1 cellular context compared by ENCODE assay signal in the genomic region with DNA sequence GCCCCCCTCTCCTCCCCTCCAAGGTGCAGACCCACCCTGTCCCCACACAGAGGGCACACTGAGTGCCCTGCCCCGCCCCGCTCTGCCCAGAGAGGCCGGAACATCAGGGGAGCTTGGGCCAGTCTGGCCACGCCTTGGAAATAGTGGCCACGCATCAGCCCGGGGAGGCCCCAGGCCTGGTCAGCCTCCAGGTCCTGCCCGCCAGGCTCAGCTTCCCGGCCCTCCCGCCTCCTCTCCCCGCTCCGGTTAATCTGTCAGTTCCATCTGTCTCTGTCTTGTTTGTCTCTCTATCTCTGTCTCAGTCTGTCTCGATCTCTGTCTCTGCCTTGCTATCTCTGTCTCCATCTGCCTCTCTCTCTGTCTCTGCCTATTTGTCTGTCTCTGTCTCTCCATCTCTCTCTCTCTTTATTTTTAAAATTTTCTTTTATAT.
TF ChIP-seq lines count a peak whose summit lies in the region.

No MANE protein-coding gene starts in this region.

TF ChIP-seq in K562, 482 proteins besides CTCF, POLR2A, EP300 and RAD21 (continued from another document and continues in another):
- TF ChIP-seq, protein P1, sequence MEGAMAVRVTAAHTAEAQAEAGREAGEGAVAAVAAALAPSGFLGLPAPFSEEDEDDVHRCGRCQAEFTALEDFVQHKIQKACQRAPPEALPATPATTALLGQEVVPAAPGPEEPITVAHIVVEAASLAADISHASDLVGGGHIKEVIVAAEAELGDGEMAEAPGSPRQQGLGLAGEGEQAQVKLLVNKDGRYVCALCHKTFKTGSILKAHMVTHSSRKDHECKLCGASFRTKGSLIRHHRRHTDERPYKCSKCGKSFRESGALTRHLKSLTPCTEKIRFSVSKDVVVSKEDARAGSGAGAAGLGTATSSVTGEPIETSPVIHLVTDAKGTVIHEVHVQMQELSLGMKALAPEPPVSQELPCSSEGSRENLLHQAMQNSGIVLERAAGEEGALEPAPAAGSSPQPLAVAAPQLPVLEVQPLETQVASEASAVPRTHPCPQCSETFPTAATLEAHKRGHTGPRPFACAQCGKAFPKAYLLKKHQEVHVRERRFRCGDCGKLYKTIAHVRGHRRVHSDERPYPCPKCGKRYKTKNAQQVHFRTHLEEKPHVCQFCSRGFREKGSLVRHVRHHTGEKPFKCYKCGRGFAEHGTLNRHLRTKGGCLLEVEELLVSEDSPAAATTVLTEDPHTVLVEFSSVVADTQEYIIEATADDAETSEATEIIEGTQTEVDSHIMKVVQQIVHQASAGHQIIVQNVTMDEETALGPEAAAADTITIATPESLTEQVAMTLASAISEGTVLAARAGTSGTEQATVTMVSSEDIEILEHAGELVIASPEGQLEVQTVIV (CRISPR knock-in tag; IDR thresholded peaks at IDR 0.05; ENCODE audit: borderline replicate concordance), result no peak
- TF ChIP-seq PRPF4 (IDR thresholded peaks at IDR 0.05; ENCODE audit: insufficient read depth, low read depth, low read length, poor library complexity, severe bottlenecking), result no peak
- no peak for TF ChIP-seq ZNF75A (CRISPR knock-in tag; IDR thresholded peaks at IDR 0.05)
- peak; percentile 46; the same call in 1 of the 2 replicates for TF ChIP-seq EP400 (IDR thresholded peaks at IDR 0.05)
- TF ChIP-seq POLR2AphosphoS5 (IDR thresholded peaks at IDR 0.05; ENCODE audit: control insufficient read depth, insufficient read depth, low read depth, low read length), result no peak
- no peak for TF ChIP-seq ZNF263 (CRISPR knock-in tag; IDR thresholded peaks at IDR 0.05; ENCODE audit: borderline replicate concordance)
- TF ChIP-seq RBM34 (IDR thresholded peaks at IDR 0.05; ENCODE audit: borderline replicate concordance, insufficient read depth, low read length), result no peak
- TF ChIP-seq, protein P2, sequence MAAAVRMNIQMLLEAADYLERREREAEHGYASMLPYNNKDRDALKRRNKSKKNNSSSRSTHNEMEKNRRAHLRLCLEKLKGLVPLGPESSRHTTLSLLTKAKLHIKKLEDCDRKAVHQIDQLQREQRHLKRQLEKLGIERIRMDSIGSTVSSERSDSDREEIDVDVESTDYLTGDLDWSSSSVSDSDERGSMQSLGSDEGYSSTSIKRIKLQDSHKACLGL (CRISPR knock-in tag; IDR thresholded peaks at IDR 0.05; ENCODE audit: borderline replicate concordance, poor library complexity, severe bottlenecking), result no peak
- TF ChIP-seq SRSF3 (IDR thresholded peaks at IDR 0.05; ENCODE audit: insufficient read depth, low read length), result no peak
- peak; percentile 59 for TF ChIP-seq ZFX (CRISPR knock-in tag; IDR thresholded peaks at IDR 0.05)
- TF ChIP-seq, protein P3, sequence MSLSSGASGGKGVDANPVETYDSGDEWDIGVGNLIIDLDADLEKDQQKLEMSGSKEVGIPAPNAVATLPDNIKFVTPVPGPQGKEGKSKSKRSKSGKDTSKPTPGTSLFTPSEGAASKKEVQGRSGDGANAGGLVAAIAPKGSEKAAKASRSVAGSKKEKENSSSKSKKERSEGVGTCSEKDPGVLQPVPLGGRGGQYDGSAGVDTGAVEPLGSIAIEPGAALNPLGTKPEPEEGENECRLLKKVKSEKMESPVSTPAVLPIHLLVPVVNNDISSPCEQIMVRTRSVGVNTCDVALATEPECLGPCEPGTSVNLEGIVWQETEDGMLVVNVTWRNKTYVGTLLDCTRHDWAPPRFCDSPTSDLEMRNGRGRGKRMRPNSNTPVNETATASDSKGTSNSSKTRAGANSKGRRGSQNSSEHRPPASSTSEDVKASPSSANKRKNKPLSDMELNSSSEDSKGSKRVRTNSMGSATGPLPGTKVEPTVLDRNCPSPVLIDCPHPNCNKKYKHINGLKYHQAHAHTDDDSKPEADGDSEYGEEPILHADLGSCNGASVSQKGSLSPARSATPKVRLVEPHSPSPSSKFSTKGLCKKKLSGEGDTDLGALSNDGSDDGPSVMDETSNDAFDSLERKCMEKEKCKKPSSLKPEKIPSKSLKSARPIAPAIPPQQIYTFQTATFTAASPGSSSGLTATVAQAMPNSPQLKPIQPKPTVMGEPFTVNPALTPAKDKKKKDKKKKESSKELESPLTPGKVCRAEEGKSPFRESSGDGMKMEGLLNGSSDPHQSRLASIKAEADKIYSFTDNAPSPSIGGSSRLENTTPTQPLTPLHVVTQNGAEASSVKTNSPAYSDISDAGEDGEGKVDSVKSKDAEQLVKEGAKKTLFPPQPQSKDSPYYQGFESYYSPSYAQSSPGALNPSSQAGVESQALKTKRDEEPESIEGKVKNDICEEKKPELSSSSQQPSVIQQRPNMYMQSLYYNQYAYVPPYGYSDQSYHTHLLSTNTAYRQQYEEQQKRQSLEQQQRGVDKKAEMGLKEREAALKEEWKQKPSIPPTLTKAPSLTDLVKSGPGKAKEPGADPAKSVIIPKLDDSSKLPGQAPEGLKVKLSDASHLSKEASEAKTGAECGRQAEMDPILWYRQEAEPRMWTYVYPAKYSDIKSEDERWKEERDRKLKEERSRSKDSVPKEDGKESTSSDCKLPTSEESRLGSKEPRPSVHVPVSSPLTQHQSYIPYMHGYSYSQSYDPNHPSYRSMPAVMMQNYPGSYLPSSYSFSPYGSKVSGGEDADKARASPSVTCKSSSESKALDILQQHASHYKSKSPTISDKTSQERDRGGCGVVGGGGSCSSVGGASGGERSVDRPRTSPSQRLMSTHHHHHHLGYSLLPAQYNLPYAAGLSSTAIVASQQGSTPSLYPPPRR (CRISPR knock-in tag; IDR thresholded peaks at IDR 0.05; ENCODE audit: borderline replicate concordance), result no peak
- TF ChIP-seq, protein P4, sequence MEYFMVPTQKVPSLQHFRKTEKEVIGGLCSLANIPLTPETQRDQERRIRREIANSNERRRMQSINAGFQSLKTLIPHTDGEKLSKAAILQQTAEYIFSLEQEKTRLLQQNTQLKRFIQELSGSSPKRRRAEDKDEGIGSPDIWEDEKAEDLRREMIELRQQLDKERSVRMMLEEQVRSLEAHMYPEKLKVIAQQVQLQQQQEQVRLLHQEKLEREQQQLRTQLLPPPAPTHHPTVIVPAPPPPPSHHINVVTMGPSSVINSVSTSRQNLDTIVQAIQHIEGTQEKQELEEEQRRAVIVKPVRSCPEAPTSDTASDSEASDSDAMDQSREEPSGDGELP (CRISPR knock-in tag; IDR thresholded peaks at IDR 0.05; ENCODE audit: borderline replicate concordance), result peak; percentile 15; the same call in 1 of the 2 replicates
- TF ChIP-seq ARNT (IDR thresholded peaks at IDR 0.05), result no peak
- TF ChIP-seq RHOXF2B (CRISPR knock-in tag; conservative IDR thresholded peaks at IDR 0.05), result no peak
- TF ChIP-seq, protein P5, sequence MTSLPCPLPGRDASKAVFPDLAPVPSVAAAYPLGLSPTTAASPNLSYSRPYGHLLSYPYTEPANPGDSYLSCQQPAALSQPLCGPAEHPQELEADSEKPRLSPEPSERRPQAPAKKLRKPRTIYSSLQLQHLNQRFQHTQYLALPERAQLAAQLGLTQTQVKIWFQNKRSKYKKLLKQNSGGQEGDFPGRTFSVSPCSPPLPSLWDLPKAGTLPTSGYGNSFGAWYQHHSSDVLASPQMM (CRISPR knock-in tag; IDR thresholded peaks at IDR 0.05), result no peak
- TF ChIP-seq BDP1 (IDR thresholded peaks at IDR 0.05; ENCODE audit: insufficient read depth, insufficient read length), result no peak
- TF ChIP-seq NFIC (IDR thresholded peaks at IDR 0.05), result peak; percentile 69
- no peak for TF ChIP-seq YY1 (IDR thresholded peaks at IDR 0.05; ENCODE audit: borderline replicate concordance in 1 of 3, control insufficient read depth in 1 of 3, extremely low read depth in 1 of 3, insufficient read depth in 3 of 3, insufficient read length in 1 of 3, insufficient replicate concordance in 2 of 3, low read depth in 1 of 3, low read length in 2 of 3)
- TF ChIP-seq, protein P6, sequence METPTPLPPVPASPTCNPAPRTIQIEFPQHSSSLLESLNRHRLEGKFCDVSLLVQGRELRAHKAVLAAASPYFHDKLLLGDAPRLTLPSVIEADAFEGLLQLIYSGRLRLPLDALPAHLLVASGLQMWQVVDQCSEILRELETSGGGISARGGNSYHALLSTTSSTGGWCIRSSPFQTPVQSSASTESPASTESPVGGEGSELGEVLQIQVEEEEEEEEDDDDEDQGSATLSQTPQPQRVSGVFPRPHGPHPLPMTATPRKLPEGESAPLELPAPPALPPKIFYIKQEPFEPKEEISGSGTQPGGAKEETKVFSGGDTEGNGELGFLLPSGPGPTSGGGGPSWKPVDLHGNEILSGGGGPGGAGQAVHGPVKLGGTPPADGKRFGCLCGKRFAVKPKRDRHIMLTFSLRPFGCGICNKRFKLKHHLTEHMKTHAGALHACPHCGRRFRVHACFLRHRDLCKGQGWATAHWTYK (CRISPR knock-in tag; IDR thresholded peaks at IDR 0.05), result 0 out of 2 replicates have a peak, but pooled peaks have one; percentile 28
- TF ChIP-seq TCF7 (IDR thresholded peaks at IDR 0.05; ENCODE audit: borderline replicate concordance), result no peak
- no peak for TF ChIP-seq POU5F1 (IDR thresholded peaks at IDR 0.05; ENCODE audit: borderline replicate concordance, low read depth, low read length, partially characterized antibody)
- no peak for TF ChIP-seq HDGF (IDR thresholded peaks at IDR 0.05)
- peak; percentile 82 for TF ChIP-seq ADNP (tag; IDR thresholded peaks at IDR 0.05)
- no peak for TF ChIP-seq RBM22 (IDR thresholded peaks at IDR 0.05; ENCODE audit: low read depth, low read length, poor library complexity, severe bottlenecking)
- TF ChIP-seq, protein P7, sequence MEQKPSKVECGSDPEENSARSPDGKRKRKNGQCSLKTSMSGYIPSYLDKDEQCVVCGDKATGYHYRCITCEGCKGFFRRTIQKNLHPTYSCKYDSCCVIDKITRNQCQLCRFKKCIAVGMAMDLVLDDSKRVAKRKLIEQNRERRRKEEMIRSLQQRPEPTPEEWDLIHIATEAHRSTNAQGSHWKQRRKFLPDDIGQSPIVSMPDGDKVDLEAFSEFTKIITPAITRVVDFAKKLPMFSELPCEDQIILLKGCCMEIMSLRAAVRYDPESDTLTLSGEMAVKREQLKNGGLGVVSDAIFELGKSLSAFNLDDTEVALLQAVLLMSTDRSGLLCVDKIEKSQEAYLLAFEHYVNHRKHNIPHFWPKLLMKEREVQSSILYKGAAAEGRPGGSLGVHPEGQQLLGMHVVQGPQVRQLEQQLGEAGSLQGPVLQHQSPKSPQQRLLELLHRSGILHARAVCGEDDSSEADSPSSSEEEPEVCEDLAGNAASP (IDR thresholded peaks at IDR 0.05), result no peak
- TF ChIP-seq, protein P8, sequence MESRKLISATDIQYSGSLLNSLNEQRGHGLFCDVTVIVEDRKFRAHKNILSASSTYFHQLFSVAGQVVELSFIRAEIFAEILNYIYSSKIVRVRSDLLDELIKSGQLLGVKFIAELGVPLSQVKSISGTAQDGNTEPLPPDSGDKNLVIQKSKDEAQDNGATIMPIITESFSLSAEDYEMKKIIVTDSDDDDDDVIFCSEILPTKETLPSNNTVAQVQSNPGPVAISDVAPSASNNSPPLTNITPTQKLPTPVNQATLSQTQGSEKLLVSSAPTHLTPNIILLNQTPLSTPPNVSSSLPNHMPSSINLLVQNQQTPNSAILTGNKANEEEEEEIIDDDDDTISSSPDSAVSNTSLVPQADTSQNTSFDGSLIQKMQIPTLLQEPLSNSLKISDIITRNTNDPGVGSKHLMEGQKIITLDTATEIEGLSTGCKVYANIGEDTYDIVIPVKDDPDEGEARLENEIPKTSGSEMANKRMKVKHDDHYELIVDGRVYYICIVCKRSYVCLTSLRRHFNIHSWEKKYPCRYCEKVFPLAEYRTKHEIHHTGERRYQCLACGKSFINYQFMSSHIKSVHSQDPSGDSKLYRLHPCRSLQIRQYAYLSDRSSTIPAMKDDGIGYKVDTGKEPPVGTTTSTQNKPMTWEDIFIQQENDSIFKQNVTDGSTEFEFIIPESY (CRISPR knock-in tag; IDR thresholded peaks at IDR 0.05), result no peak
- no peak for TF ChIP-seq YBX1 (IDR thresholded peaks at IDR 0.05)
- TF ChIP-seq SMAD4 (CRISPR knock-in tag; conservative IDR thresholded peaks at IDR 0.05), result peak; percentile 87
- TF ChIP-seq TOE1 (IDR thresholded peaks at IDR 0.05; ENCODE audit: borderline replicate concordance), result peak; percentile 36; the same call in 1 of the 2 replicates
- TF ChIP-seq TOE1 (CRISPR knock-in tag; IDR thresholded peaks at IDR 0.05; ENCODE audit: borderline replicate concordance, low read depth), result no peak
- no peak for TF ChIP-seq ELF1 (tag; IDR thresholded peaks at IDR 0.05)
- no peak for TF ChIP-seq ZSCAN32 (CRISPR knock-in tag; IDR thresholded peaks at IDR 0.05)
- TF ChIP-seq ZNF354B (CRISPR knock-in tag; IDR thresholded peaks at IDR 0.05), result no peak
- TF ChIP-seq MYC (IDR thresholded peaks at IDR 0.05; ENCODE audit: low read depth, low read length), result peak; percentile 39; the same call in 1 of the 2 replicates
- no peak for TF ChIP-seq MYC (CRISPR knock-in tag; IDR thresholded peaks at IDR 0.05; ENCODE audit: borderline replicate concordance, low read depth)
- peak; percentile 90 for TF ChIP-seq MTA2 (IDR thresholded peaks at IDR 0.05; ENCODE audit: low read depth)
- TF ChIP-seq FOXK2 (conservative IDR thresholded peaks at IDR 0.05 in 1 of 2, IDR thresholded peaks at IDR 0.05 in 1 of 2; ENCODE audit: low read depth in 2 of 2), result 0 out of 4 replicates have a peak, but pooled peaks of 1 of the 2 experiments have one; percentile 2
- TF ChIP-seq MYNN (IDR thresholded peaks at IDR 0.05), result peak; percentile 53; the same call in 1 of the 2 replicates
- TF ChIP-seq MYNN (CRISPR knock-in tag; IDR thresholded peaks at IDR 0.05), result no peak
- TF ChIP-seq TCF3 (CRISPR knock-in tag; IDR thresholded peaks at IDR 0.05), result peak; percentile 80
- TF ChIP-seq, protein P9, sequence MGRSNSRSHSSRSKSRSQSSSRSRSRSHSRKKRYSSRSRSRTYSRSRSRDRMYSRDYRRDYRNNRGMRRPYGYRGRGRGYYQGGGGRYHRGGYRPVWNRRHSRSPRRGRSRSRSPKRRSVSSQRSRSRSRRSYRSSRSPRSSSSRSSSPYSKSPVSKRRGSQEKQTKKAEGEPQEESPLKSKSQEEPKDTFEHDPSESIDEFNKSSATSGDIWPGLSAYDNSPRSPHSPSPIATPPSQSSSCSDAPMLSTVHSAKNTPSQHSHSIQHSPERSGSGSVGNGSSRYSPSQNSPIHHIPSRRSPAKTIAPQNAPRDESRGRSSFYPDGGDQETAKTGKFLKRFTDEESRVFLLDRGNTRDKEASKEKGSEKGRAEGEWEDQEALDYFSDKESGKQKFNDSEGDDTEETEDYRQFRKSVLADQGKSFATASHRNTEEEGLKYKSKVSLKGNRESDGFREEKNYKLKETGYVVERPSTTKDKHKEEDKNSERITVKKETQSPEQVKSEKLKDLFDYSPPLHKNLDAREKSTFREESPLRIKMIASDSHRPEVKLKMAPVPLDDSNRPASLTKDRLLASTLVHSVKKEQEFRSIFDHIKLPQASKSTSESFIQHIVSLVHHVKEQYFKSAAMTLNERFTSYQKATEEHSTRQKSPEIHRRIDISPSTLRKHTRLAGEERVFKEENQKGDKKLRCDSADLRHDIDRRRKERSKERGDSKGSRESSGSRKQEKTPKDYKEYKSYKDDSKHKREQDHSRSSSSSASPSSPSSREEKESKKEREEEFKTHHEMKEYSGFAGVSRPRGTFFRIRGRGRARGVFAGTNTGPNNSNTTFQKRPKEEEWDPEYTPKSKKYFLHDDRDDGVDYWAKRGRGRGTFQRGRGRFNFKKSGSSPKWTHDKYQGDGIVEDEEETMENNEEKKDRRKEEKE (IDR thresholded peaks at IDR 0.05; ENCODE audit: borderline replicate concordance in 1 of 2, control insufficient read depth in 1 of 2, low read depth in 2 of 2, low read length in 1 of 2), result no peak
- no peak for TF ChIP-seq IFI16 (CRISPR knock-in tag; IDR thresholded peaks at IDR 0.05)
- TF ChIP-seq DPF2 (IDR thresholded peaks at IDR 0.05), result peak; percentile 95
- TF ChIP-seq TEAD4 (IDR thresholded peaks at IDR 0.05; ENCODE audit: low read length), result peak; percentile 82
- no peak for TF ChIP-seq TEAD4 (CRISPR knock-in tag; IDR thresholded peaks at IDR 0.05; ENCODE audit: borderline replicate concordance)
- TF ChIP-seq ZC3H11A (IDR thresholded peaks at IDR 0.05; ENCODE audit: low read depth, low read length), result no peak
- TF ChIP-seq HNRNPK (IDR thresholded peaks at IDR 0.05; ENCODE audit: low read depth, low read length, poor library complexity, severe bottlenecking), result no peak
